19 cellular contexts compared by ENCODE assay signal in genomic region chr10:105843786-105844560, GRCh38.
DNase-seq lines count a peak whose midpoint lies in the region; ATAC-seq and TF ChIP-seq lines count a peak whose summit lies in the region.
"Had no signal": no experiment of that assay in that cellular context is flagged by ENCODE, and none has a peak within 500 bp of the region (broad histone marks: within the 10 kb centered on the region; RNA-seq: fewer than 3 reads in every experiment).

No MANE protein-coding gene starts in this region.

- TF ChIP-seq CTCF in GM12865 (IDR thresholded peaks at IDR 0.05; ENCODE audit: insufficient read depth, low read depth, low read length, missing control alignments), result no peak

- H3K4me3 ChIP-seq in GM12865 (ENCODE audit: low read depth, low read length) (no peak overlapping the region), neuron (ENCODE audit: low read length) (no peak overlapping the region)
- H3K4me3 ChIP-seq: gastrocnemius medialis had no signal

- H3K36me3 ChIP-seq in neuron (ENCODE audit: insufficient read depth, low read length), result no peaks in the 10 kb centered on the region
- H3K36me3 ChIP-seq: gastrocnemius medialis had no signal

- DNase-seq in GM12865 (ENCODE audit: low read depth), result peak; percentile 10
- DNase-seq in NCI-H1105 treated with DMSO at 0.1 percent for 48 hours (lab: John Stamatoyannopoulos, UW), result peak; percentile 25
- DNase-seq in globus pallidus (ENCODE audit: low spot score), result peak; percentile 21
- no peak for DNase-seq in mesenteric fat pad (ENCODE audit: low spot score)
- DNase-seq in dedifferentiated amniotic fluid mesenchymal stem cell (ENCODE audit: extremely low spot score), result no peak
- DNase-seq: activated CD4-positive, alpha-beta T cell treated with anti-CD3 and anti-CD28 coated beads, Interleukin-2, amount 50 U/mL, for 4 hours; activated effector memory CD4-positive, alpha-beta T cell treated with anti-CD3 and anti-CD28 coated beads, Interleukin-2, amount 50 U/mL, for 16 hours; activated T-cell treated with anti-CD3 and anti-CD28 coated beads for 4 hours; CD8-positive, alpha-beta T cell; effector memory CD4-positive, alpha-beta T cell; gastrocnemius medialis; Karpas-422; left colon; natural killer cell; SK-N-SH had no signal

- ATAC-seq in activated CD4-positive, CD25-positive, alpha-beta regulatory T cell treated with anti-CD3 and anti-CD28 coated beads, Interleukin-2, amount 50 U/mL, for 24 hours, result no peak
- ATAC-seq in HG03045 (IDR thresholded peaks at IDR 0.05; ENCODE audit: unreplicated experiment), result no peak
- ATAC-seq: CD8-positive, alpha-beta T cell; esophagus mucosa; gastrocnemius medialis; left colon; natural killer cell had no signal

- peak overlapping the region; percentile 9 for H2AFZ ChIP-seq in neuron (ENCODE audit: low read depth, low read length)

- no peaks in the 10 kb centered on the region for H3K27me3 ChIP-seq in neuron (ENCODE audit: insufficient read depth, low read length)
- H3K27me3 ChIP-seq: gastrocnemius medialis had no signal

- peaks cover 32% of the 10 kb centered on the region for H3K4me1 ChIP-seq in neuron (ENCODE audit: insufficient read depth, low read length)
- H3K4me1 ChIP-seq: gastrocnemius medialis had no signal

- H3K9me3 ChIP-seq in neuron (ENCODE audit: low read length), result no peaks in the 10 kb centered on the region
- H3K9me3 ChIP-seq: gastrocnemius medialis had no signal

Comparison
In these comparisons a context has a peak if more than half of its experiments do, and no peak if none do; other contexts are left out.
1. DNase-seq: peak in GM12865 (single experiment), NCI-H1105 treated with DMSO at 0.1 percent for 48 hours (single experiment) and globus pallidus (single experiment); none in mesenteric fat pad (single experiment) and dedifferentiated amniotic fluid mesenchymal stem cell (single experiment).